ENCODE assay signal across 8 cellular contexts in genomic region chrX:56563231-56564116, GRCh38. TPM values are rescaled to one million over a fixed set of nuclear protein-coding genes. Genes with fewer than 3 reads are reported as not detected.
A peak's percentile ranks its signal among the peaks of the same experiment; 100 is the strongest.
DNase-seq lines count a peak whose midpoint lies in the region; ATAC-seq and TF ChIP-seq lines count a peak whose summit lies in the region.

TSS of gene UBQLN2 (plus strand) at chrX:56563627. CDS start at chrX:56563874, 247 bp downstream.

- ATAC-seq in HG02870 (IDR thresholded peaks at IDR 0.05; ENCODE audit: unreplicated experiment) = peak; percentile 66
- ATAC-seq in sciatic nerve = peak; percentile 98

- no peak for TF ChIP-seq CTCF in GM13977 (IDR thresholded peaks at IDR 0.05; ENCODE audit: extremely low read depth, insufficient read depth, missing control alignments)
- peak; percentile 49 for TF ChIP-seq CTCF in astrocyte of the cerebellum (IDR thresholded peaks at IDR 0.05; ENCODE audit: low read depth, low read length, missing control alignments)

- intact Hi-C loops in sciatic nerve (cut with DNase I) = no loop called here

- peak; percentile 56 for DNase-seq in GM13977 (ENCODE audit: low spot score)
- peak; percentile 76 for DNase-seq in NCI-H1694 treated with DMSO at 0.1 percent for 48 hours (lab: John Stamatoyannopoulos, UW)
- DNase-seq in T-helper 9 cell = peak; percentile 69
- DNase-seq in astrocyte of the cerebellum (ENCODE audit: low read depth) = peak; percentile 57
- peak; percentile 52 to 69 for DNase-seq in hippocampal formation (lab: John Stamatoyannopoulos, UW)
- peak; percentile 90 for DNase-seq in sciatic nerve (ENCODE audit: low spot score)
- DNase-seq in GM19238 (ENCODE audit: insufficient read length, low spot score) = no peak

- in situ Hi-C loops in GM13977 (cut with MboI; ENCODE audit: low pct_unique_long_range_greater_than_20kb, low sequenced_read_pairs, unreplicated experiment) (loop anchor here (25.0 kb wide), 1 partner anchor 174 kb away; the partner anchor contains the start of gene NBDY), astrocyte of the cerebellum (cut with HindIII; ENCODE audit: low sequenced_read_pairs) (no loop called here)

- peak within 1 kb of the TSS; percentile 55 for H3K4me3 ChIP-seq in astrocyte of the cerebellum (ENCODE audit: low read depth, low read length)

RNA-seq across cellular contexts. Expression of gene UBQLN2, which starts in this region (rescaled TPM):
- total RNA-seq in sciatic nerve = 32.6 TPM
